9 cellular contexts compared by ENCODE assay signal in the genomic region with DNA sequence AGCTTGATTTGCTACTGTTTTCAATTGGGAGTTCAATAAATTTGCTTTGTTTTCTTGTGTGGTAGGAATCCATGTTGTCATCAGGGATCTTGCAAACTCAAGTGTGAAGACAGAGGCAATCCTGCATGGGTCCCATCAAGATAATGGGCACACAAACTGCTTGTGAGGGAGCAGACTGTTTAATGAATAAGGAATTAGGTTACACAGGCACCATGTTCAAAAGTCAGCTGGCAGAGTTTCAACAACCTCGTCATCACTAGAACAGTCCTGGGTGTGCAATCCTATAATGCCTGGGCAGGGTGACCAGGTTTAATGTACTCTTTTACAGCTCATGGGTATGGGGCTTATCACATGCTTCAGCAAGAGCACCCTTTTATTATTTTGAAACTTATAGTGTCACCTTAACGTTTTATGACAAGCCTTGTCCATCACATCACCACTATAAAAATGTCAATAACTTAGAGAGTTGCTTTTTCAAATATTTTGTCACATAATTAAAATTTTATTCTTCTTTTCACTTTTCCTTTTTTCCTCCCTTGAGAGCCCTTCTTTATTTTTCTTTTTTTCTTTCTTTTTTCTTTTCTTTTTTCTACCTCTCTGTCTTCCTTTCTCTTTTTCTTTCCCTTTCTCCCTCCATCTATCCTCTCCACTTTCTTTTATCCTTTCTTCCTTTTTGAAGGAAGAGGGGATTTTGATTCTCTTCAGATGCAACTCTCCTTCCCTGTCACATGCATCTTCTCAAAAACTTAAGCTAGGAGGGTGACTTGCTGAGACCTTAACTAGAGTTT.
DNase-seq lines count a peak whose midpoint lies in the region; ATAC-seq and TF ChIP-seq lines count a peak whose summit lies in the region.
"Had no signal": no experiment of that assay in that cellular context is flagged by ENCODE, and none has a peak within 500 bp of the region (broad histone marks: within the 10 kb centered on the region; RNA-seq: fewer than 3 reads in every experiment).

No MANE protein-coding gene starts in this region.

- intact Hi-C loops in spleen (cut with DNase I; ENCODE audit: low total_unique reads): no loop called here
- intact Hi-C loops in sigmoid colon (cut with DNase I): no loop called here

- CTCF ChIA-PET in activated naive CD4-positive, alpha-beta T cell treated with anti-CD3 and anti-CD28 coated beads, Interleukin-2, amount 10 ng/mL, durations not matched to agents 7 days and 5 days (lab: Charles Lee): interaction anchor here (0.7 kb wide), 1 partner anchor 193 kb away, joined by 3 read pairs; no protein-coding TSS in a partner anchor

- peaks cover 1% of the 10 kb centered on the region for H3K36me3 Mint-ChIP-seq in IgD-negative memory B cell
- no peaks in the 10 kb centered on the region for H3K36me3 Mint-ChIP-seq in activated naive CD4-positive, alpha-beta T cell treated with anti-CD3 and anti-CD28 coated beads, Interleukin-2, amount 10 ng/mL, durations not matched to agents 7 days and 5 days

- no peaks in the 10 kb centered on the region for H3K27me3 Mint-ChIP-seq in IgD-negative memory B cell
- H3K27me3 Mint-ChIP-seq in activated naive CD4-positive, alpha-beta T cell treated with anti-CD3 and anti-CD28 coated beads, Interleukin-2, amount 10 ng/mL, durations not matched to agents 7 days and 5 days: peaks cover 8% of the 10 kb centered on the region

- ATAC-seq in GM18870 (IDR thresholded peaks at IDR 0.05; ENCODE audit: unreplicated experiment): peak; percentile 30
- peak; percentile 26 for ATAC-seq in GM21786 (IDR thresholded peaks at IDR 0.05; ENCODE audit: unreplicated experiment)

- TF ChIP-seq CTCF in spleen (IDR thresholded peaks at IDR 0.05 in 8 of 11, conservative IDR thresholded peaks at IDR 0.05 in 3 of 11) (no peak), sigmoid colon (IDR thresholded peaks at IDR 0.05) (no peak)

- no peak for TF ChIP-seq EP300 in sigmoid colon (IDR thresholded peaks at IDR 0.05)

- no peak overlapping the region for H3K4me3 ChIP-seq in spleen
- H3K4me3 ChIP-seq in sigmoid colon: no peak overlapping the region

- H3K9me3 Mint-ChIP-seq in IgD-negative memory B cell: no peaks in the 10 kb centered on the region
- H3K9me3 Mint-ChIP-seq in activated naive CD4-positive, alpha-beta T cell treated with anti-CD3 and anti-CD28 coated beads, Interleukin-2, amount 10 ng/mL, durations not matched to agents 7 days and 5 days: no peaks in the 10 kb centered on the region

- H3K36me3 ChIP-seq in spleen (no peaks in the 10 kb centered on the region), sigmoid colon (no peaks in the 10 kb centered on the region)

- no peak overlapping the region for H3K27ac ChIP-seq in spleen
- H3K27ac ChIP-seq in sigmoid colon: no peak overlapping the region

- H3K9me3 ChIP-seq in spleen: no peaks in the 10 kb centered on the region
- H3K9me3 ChIP-seq in sigmoid colon: no peaks in the 10 kb centered on the region

- H3K4me1 ChIP-seq in spleen (no peaks in the 10 kb centered on the region), sigmoid colon (peaks cover 0 to 6% (median 0%) of the 10 kb centered on the region in 4 donors)

- H3K4me3 Mint-ChIP-seq in IgD-negative memory B cell: peak overlapping the region in 3 of 4 donors; percentile 31 to 80 (median 41)
- no peak overlapping the region for H3K4me3 Mint-ChIP-seq in activated naive CD4-positive, alpha-beta T cell treated with anti-CD3 and anti-CD28 coated beads, Interleukin-2, amount 10 ng/mL, durations not matched to agents 7 days and 5 days

- 68 to 82% (median 79%) methylated on average over 2 of the region's 2 CpGs for WGBS in spleen, 5 donors
- WGBS in sigmoid colon, 2 donors: 17 to 63% methylated on average over 2 of the region's 2 CpGs

- DNase-seq in glomerular visceral epithelial cell (ENCODE audit: extremely low spot score) (peak; percentile 33), spleen (no peak), NCI-H2107 (lab: John Stamatoyannopoulos, UW) (no peak), sigmoid colon (no peak)
- no peak for DNase-seq in activated naive CD4-positive, alpha-beta T cell treated with anti-CD3 and anti-CD28 coated beads, Interleukin-2, amount 10 ng/mL, durations not matched to agents 7 days and 5 days
- DNase-seq: retina had no signal

- H3K27ac Mint-ChIP-seq in IgD-negative memory B cell: peak overlapping the region in 2 of 3 donors; percentile 22 to 91
- H3K27ac Mint-ChIP-seq in activated naive CD4-positive, alpha-beta T cell treated with anti-CD3 and anti-CD28 coated beads, Interleukin-2, amount 10 ng/mL, durations not matched to agents 7 days and 5 days: no peak overlapping the region

- H3K4me1 Mint-ChIP-seq in IgD-negative memory B cell: peaks cover 17 to 25% (median 24%) of the 10 kb centered on the region in 3 donors
- H3K4me1 Mint-ChIP-seq in activated naive CD4-positive, alpha-beta T cell treated with anti-CD3 and anti-CD28 coated beads, Interleukin-2, amount 10 ng/mL, durations not matched to agents 7 days and 5 days: no peaks in the 10 kb centered on the region

- H3K27me3 ChIP-seq in spleen (replicated peaks in 1 of 7): no peaks in the 10 kb centered on the region
- no peaks in the 10 kb centered on the region for H3K27me3 ChIP-seq in sigmoid colon

- TF ChIP-seq POLR2A in spleen (IDR thresholded peaks at IDR 0.05): no peak
- no peak for TF ChIP-seq POLR2A in sigmoid colon (IDR thresholded peaks at IDR 0.05)
